In the genomic region with DNA sequence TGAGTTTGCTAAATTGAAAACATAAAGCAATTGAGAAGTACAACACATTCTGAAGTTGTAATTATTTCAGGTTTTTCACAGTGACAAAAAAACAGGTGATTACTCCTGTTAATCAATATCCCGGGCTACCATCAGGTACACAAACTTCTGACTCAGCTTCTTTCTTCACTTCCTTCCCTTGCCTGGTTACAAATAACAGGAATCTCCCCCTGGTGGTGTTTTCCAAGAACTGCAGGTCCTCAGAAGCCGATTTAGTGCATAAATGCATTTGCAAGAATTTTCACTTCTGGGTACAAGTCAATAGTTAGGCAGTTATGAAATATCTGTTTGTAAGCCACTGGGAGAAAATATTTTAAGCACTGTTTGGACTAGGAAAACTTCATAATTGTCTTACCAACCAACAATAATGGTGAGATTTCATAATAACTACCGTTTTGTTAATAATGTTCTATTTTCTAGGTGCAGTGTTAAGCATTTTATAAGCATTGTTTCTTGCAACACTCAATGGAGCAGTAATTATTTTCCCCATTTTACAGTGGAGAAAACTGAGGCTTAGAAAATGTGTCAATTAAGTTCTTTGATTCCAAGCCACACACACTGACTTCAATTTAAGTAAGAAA, we compare ENCODE assay signal across 9 cellular contexts. TPM values are rescaled to one million over a fixed set of nuclear protein-coding genes. Genes with fewer than 3 reads are reported as not detected.
DNase-seq lines count a peak whose midpoint lies in the region; ATAC-seq and TF ChIP-seq lines count a peak whose summit lies in the region.
"Had no signal": no experiment of that assay in that cellular context is flagged by ENCODE, and none has a peak within 500 bp of the region (broad histone marks: within the 10 kb centered on the region; RNA-seq: fewer than 3 reads in every experiment).

No MANE protein-coding gene starts in this region.

- no peak overlapping the region for H3K27ac ChIP-seq in RWPE1
- no peak overlapping the region for H3K27ac ChIP-seq in thyroid gland
- H3K27ac ChIP-seq: skin epidermis had no signal

- CTCF ChIA-PET in RWPE1 (lab: Yijun Ruan, JAX) = interaction anchor here (0.6 to 5.4 kb wide), 11 partner anchors 10 to 257 kb away, joined by 3 to 89 read pairs (median 4); no protein-coding TSS in a partner anchor

- ATAC-seq in omental fat pad (ENCODE audit: low FRiP score) = peak; percentile 67
- ATAC-seq in GM18502 (IDR thresholded peaks at IDR 0.05; ENCODE audit: poor library complexity, unreplicated experiment) = no peak

- H3K36me3 ChIP-seq in thyroid gland = peaks cover 19 to 29% of the 10 kb centered on the region in 2 donors

- no peak overlapping the region for H3K4me3 ChIP-seq in thyroid gland (replicated peaks in 1 of 3)
- H3K4me3 ChIP-seq: skin epidermis had no signal

- no peaks in the 10 kb centered on the region for H3K4me1 ChIP-seq in thyroid gland

- H3K9me3 ChIP-seq in thyroid gland = no peaks in the 10 kb centered on the region

- TF ChIP-seq CTCF in GM12874 (IDR thresholded peaks at IDR 0.05; ENCODE audit: insufficient read depth, low read depth, low read length) = peak; percentile 70
- TF ChIP-seq CTCF in RWPE1 (conservative IDR thresholded peaks at IDR 0.05; ENCODE audit: low read depth) = peak; percentile 87
- peak in 2 of 3 donors; percentile 88 to 90 for TF ChIP-seq CTCF in omental fat pad (IDR thresholded peaks at IDR 0.05)
- TF ChIP-seq CTCF in thyroid gland (IDR thresholded peaks at IDR 0.05) = peak; percentile 80 to 98 (median 94)

- POLR2A ChIA-PET in RWPE1 (lab: Yijun Ruan, JAX; ENCODE audit: low non-redundant PET) = no interaction called here

- DNase-seq in M059J (ENCODE audit: low read depth) (peak; percentile 77), RWPE1 (ENCODE audit: low spot score) (peak; percentile 72), fibroblast of the conjunctiva (ENCODE audit: low read depth) (peak; percentile 69), omental fat pad (ENCODE audit: low spot score) (peak; percentile 44), thyroid gland (peak; percentile 79 to 81)
- DNase-seq in activated T-helper 1 cell treated with anti-CD3 and anti-CD28 coated beads, Interleukin-2, amount 50 U/mL, for 16 hours (ENCODE audit: low read depth in 1 of 2, low spot score in 1 of 2) = peak; percentile 17 to 52

- no peaks in the 10 kb centered on the region for H3K27me3 ChIP-seq in thyroid gland

- TF ChIP-seq POLR2A in thyroid gland (IDR thresholded peaks at IDR 0.05) = no peak

- 28 to 29% methylated on average over 3 of the region's 3 CpGs for WGBS in thyroid gland, 2 donors

- intact Hi-C loops in thyroid gland (cut with DNase I) = loop anchor here (2.0 kb wide), 1 partner anchor 92 kb away; no protein-coding TSS in a partner anchor

RNA-seq across cellular contexts. Expression of a gene that starts 12.4 kb away (rescaled TPM):
- 3.5 and 9.4 TPM in 2 replicates for total RNA-seq in M059J (2014; rRNA removed; shearing (Covaris generic))
- total RNA-seq in omental fat pad (10 to 100 TPM in 3 of 4 donors, 1 to 10 TPM in 1; 9.7 to 41.7 (median 20.4) TPM), thyroid gland (10 to 100 TPM; 15.1 to 19.8 (median 17.1) TPM)
